Comparison of ENCODE assay signal across 8 cellular contexts in genomic region chr2:8514748-8515389, GRCh38.
DNase-seq lines count a peak whose midpoint lies in the region; ATAC-seq and TF ChIP-seq lines count a peak whose summit lies in the region.

No MANE protein-coding gene starts in this region.

- no peaks in the 10 kb centered on the region for H3K79me2 ChIP-seq in mammary epithelial cell (ENCODE audit: insufficient read depth, low read length)

- peaks cover 22% of the 10 kb centered on the region for H3K27me3 Mint-ChIP-seq in activated B cell treated with CpG ODN at 0.5 μM for 24 hours

- WGBS in mammary epithelial cell (ENCODE audit: low coverage, missing lambda C conversion rate): 76% methylated on average over 7 of the region's 7 CpGs

- dilution Hi-C loops in mammary epithelial cell (cut with HindIII; ENCODE audit: low sequenced_read_pairs): loop anchor here (5.0 kb wide), 1 partner anchor 43 kb away; no protein-coding TSS in a partner anchor

- H2AFZ ChIP-seq in mammary epithelial cell (ENCODE audit: low read depth, low read length): no peak overlapping the region

- no peaks in the 10 kb centered on the region for H4K20me1 ChIP-seq in mammary epithelial cell (ENCODE audit: insufficient read depth, low read length)

- no peaks in the 10 kb centered on the region for H3K36me3 Mint-ChIP-seq in activated B cell treated with CpG ODN at 0.5 μM for 24 hours (ENCODE audit: low read depth)

- no peak overlapping the region for H3K9ac ChIP-seq in mammary epithelial cell (ENCODE audit: insufficient read depth, low read length)

- H3K9me3 Mint-ChIP-seq in activated B cell treated with CpG ODN at 0.5 μM for 24 hours: peaks cover 15% of the 10 kb centered on the region

- H3K27me3 ChIP-seq in gastrocnemius medialis: no peaks in the 10 kb centered on the region
- H3K27me3 ChIP-seq in mammary epithelial cell (ENCODE audit: insufficient read depth, low read length): no peaks in the 10 kb centered on the region

- no peak for TF ChIP-seq POLR2A in gastrocnemius medialis (IDR thresholded peaks at IDR 0.05)

- TF ChIP-seq CTCF in activated B cell treated with CpG ODN at 0.5 μM for 24 hours (IDR thresholded peaks at IDR 0.05) (no peak), gastrocnemius medialis (IDR thresholded peaks at IDR 0.05 in 4 of 5, conservative IDR thresholded peaks at IDR 0.05 in 1 of 5) (no peak), mammary epithelial cell (conservative IDR thresholded peaks at IDR 0.05 in 1 of 2, IDR thresholded peaks at IDR 0.05 in 1 of 2; ENCODE audit: extremely low read depth in 1 of 2, insufficient read depth in 1 of 2, low read depth in 1 of 2, low read length in 2 of 2) (no peak), foreskin fibroblast (IDR thresholded peaks at IDR 0.05; ENCODE audit: low read depth, low read length) (no peak)

- H3K27ac ChIP-seq in gastrocnemius medialis: peak overlapping the region in 3 of 4 donors; percentile 30 to 66 (median 43)
- no peak overlapping the region for H3K27ac ChIP-seq in mammary epithelial cell (ENCODE audit: insufficient read depth, low read depth, low read length)

- CTCF ChIA-PET in activated B cell treated with CpG ODN at 0.5 μM for 24 hours (lab: Charles Lee) (no interaction called here), mammary epithelial cell (lab: Charles Lee; ENCODE audit: low non-redundant PET) (no interaction called here)

- DNase-seq in NCI-H2107 treated with DMSO at 0.1 percent for 48 hours (lab: John Stamatoyannopoulos, UW; ENCODE audit: unreplicated experiment): peak; percentile 42
- no peak for DNase-seq in NCI-H2107 (lab: John Stamatoyannopoulos, UW)
- DNase-seq in activated B cell treated with CpG ODN at 0.5 μM for 24 hours: no peak
- no peak for DNase-seq in gastrocnemius medialis
- DNase-seq in mammary epithelial cell: no peak
- no peak for DNase-seq in iPS-NIHi7 (ENCODE audit: extremely low spot score)
- no peak for DNase-seq in foreskin fibroblast

- in situ Hi-C loops in gastrocnemius medialis (cut with MboI; ENCODE audit: low sequenced_read_pairs in 4 of 4) (no loop called here), mammary epithelial cell (cut with MboI; ENCODE audit: low sequenced_read_pairs in 2 of 2) (no loop called here)

- H3K4me1 Mint-ChIP-seq in activated B cell treated with CpG ODN at 0.5 μM for 24 hours: peaks cover 27% of the 10 kb centered on the region

- peak overlapping the region; percentile 36 for H3K4me3 Mint-ChIP-seq in activated B cell treated with CpG ODN at 0.5 μM for 24 hours

- POLR2A ChIA-PET in activated B cell treated with CpG ODN at 0.5 μM for 24 hours (lab: Charles Lee): interaction anchor here (0.6 to 2.3 kb wide), 3 partner anchors 29 to 69 kb away, joined by 3 to 14 read pairs (median 5); no protein-coding TSS in a partner anchor

- intact Hi-C loops in activated B cell treated with CpG ODN at 0.5 μM for 24 hours (cut with micrococcal nuclease) (loop anchor here (1.0 kb wide), 4 partner anchors 11 to 37 kb away; no protein-coding TSS in a partner anchor), gastrocnemius medialis (cut with DNase I; ENCODE audit: low total_unique reads) (no loop called here), mammary epithelial cell (cut with micrococcal nuclease) (no loop called here)

- H3K4me1 ChIP-seq in gastrocnemius medialis: no peaks in the 10 kb centered on the region
- H3K4me1 ChIP-seq in mammary epithelial cell (ENCODE audit: insufficient read depth, low read length): no peaks in the 10 kb centered on the region

- ATAC-seq in HG02885 (IDR thresholded peaks at IDR 0.05; ENCODE audit: poor library complexity, unreplicated experiment) (peak; percentile 61), activated B cell treated with CpG ODN at 0.5 μM for 24 hours (ENCODE audit: low read depth) (peak; percentile 71), gastrocnemius medialis (peak in 1 of 2 donors; percentile 27)

- H3K36me3 ChIP-seq in gastrocnemius medialis: no peaks in the 10 kb centered on the region
- H3K36me3 ChIP-seq in mammary epithelial cell (ENCODE audit: insufficient read depth, low read length): no peaks in the 10 kb centered on the region

- BruUV-seq in mammary epithelial cell (replicated peaks; lab: Mats Ljungman, UMichigan): no TSS peak

- H3K9me3 ChIP-seq in gastrocnemius medialis: no peaks in the 10 kb centered on the region
- peaks cover 19% of the 10 kb centered on the region for H3K9me3 ChIP-seq in mammary epithelial cell (replicated peaks; ENCODE audit: insufficient read depth, low read length)

- H3K27ac Mint-ChIP-seq in activated B cell treated with CpG ODN at 0.5 μM for 24 hours: peak overlapping the region; percentile 27

- H3K4me3 ChIP-seq in gastrocnemius medialis: no peak overlapping the region
- no peak overlapping the region for H3K4me3 ChIP-seq in mammary epithelial cell (replicated peaks in 1 of 3; ENCODE audit: insufficient read depth in 1 of 3, low read depth in 2 of 3, low read length in 3 of 3)
- H3K4me3 ChIP-seq in foreskin fibroblast (ENCODE audit: low read depth in 1 of 2, low read length in 2 of 2): no peak overlapping the region

- H3K4me2 ChIP-seq in mammary epithelial cell (ENCODE audit: insufficient read depth, low read depth, low read length): no peak overlapping the region
